ENCODE assay signal across 7 cellular contexts in genomic region chr17:76709077-76709950, GRCh38. TPM values are rescaled to one million over a fixed set of nuclear protein-coding genes. Genes with fewer than 3 reads are reported as not detected.
DNase-seq lines count a peak whose midpoint lies in the region; ATAC-seq, FAIRE-seq and TF ChIP-seq lines count a peak whose summit lies in the region.

No MANE protein-coding gene starts in this region.

- FAIRE-seq in H54 (lab: Jason Lieb, UNC) = no peak

- H3K27ac ChIP-seq in epithelial cell of prostate = peak overlapping the region; percentile 64
- peak overlapping the region; percentile 96 for H3K27ac ChIP-seq in vagina

- no peak overlapping the region for H3K4me3 ChIP-seq in mucosa of stomach (ENCODE audit: low read length)
- H3K4me3 ChIP-seq in vagina = peak overlapping the region; percentile 62 to 75

- TF ChIP-seq CTCF in vagina (IDR thresholded peaks at IDR 0.05) = no peak

- H3K27me3 ChIP-seq in mucosa of stomach (ENCODE audit: control insufficient read depth, insufficient read depth, low read length) = peaks cover 9% of the 10 kb centered on the region
- H3K27me3 ChIP-seq in vagina = no peaks in the 10 kb centered on the region

- peak overlapping the region; percentile 76 for H3K9ac ChIP-seq in mucosa of stomach (ENCODE audit: low read length)

- TF ChIP-seq POLR2A in H54 (IDR thresholded peaks at IDR 0.05; ENCODE audit: low read depth, low read length) (peak; percentile 84), vagina (IDR thresholded peaks at IDR 0.05) (peak in 1 of 2 donors; percentile 21)

- ATAC-seq in HG03469 (IDR thresholded peaks at IDR 0.05; ENCODE audit: unreplicated experiment) = no peak

- H3K9me3 ChIP-seq in mucosa of stomach (ENCODE audit: control insufficient read depth, low read length) = no peaks in the 10 kb centered on the region
- H3K9me3 ChIP-seq in vagina = no peaks in the 10 kb centered on the region

- intact Hi-C loops in vagina (cut with DNase I) = no loop called here

- H3K36me3 ChIP-seq in mucosa of stomach (ENCODE audit: control insufficient read depth, insufficient read depth, low read length) = no peaks in the 10 kb centered on the region
- no peaks in the 10 kb centered on the region for H3K36me3 ChIP-seq in vagina

- peaks cover 19% of the 10 kb centered on the region for H3K4me1 ChIP-seq in mucosa of stomach (ENCODE audit: control insufficient read depth, insufficient read depth, low read length)
- H3K4me1 ChIP-seq in vagina = peaks cover 42% of the 10 kb centered on the region

- peak; percentile 94 for DNase-seq in H54 (ENCODE audit: insufficient read length, low spot score)
- DNase-seq in SHP77 treated with DMSO at 0.1 percent for 48 hours (lab: John Stamatoyannopoulos, UW) = peak; percentile 34
- DNase-seq in epithelial cell of prostate (ENCODE audit: low read depth, low spot score) = no peak
- DNase-seq in vagina (ENCODE audit: extremely low spot score in 2 of 2) = no peak
- DNase-seq in SW480 (ENCODE audit: low spot score) = no peak

RNA-seq across cellular contexts. Expression of gene MXRA7, which starts 1.5 kb away (rescaled TPM):
- total RNA-seq in vagina = 114 TPM

RNA-seq across cellular contexts. Expression of gene JMJD6, which starts 17.1 kb away (rescaled TPM):
- 28.0 TPM for total RNA-seq in vagina

RNA-seq across cellular contexts. Expression of gene METTL23, which starts 17.3 kb away (rescaled TPM):
- total RNA-seq in vagina = 20.9 TPM

RNA-seq across cellular contexts. Expression of gene SRSF2, which starts 27.8 kb away (rescaled TPM):
- total RNA-seq in vagina = 413 TPM

RNA-seq across cellular contexts. Expression of gene MFSD11, which starts 28.6 kb away (rescaled TPM):
- 24.1 TPM for total RNA-seq in vagina

Comparison
In these comparisons a context has a peak if more than half of its experiments do, and no peak if none do; other contexts are left out.
1. DNase-seq: peak in H54 (single experiment) and SHP77 treated with DMSO at 0.1 percent for 48 hours (single experiment); none in epithelial cell of prostate (single experiment), vagina (0 of 2) and SW480 (single experiment).